23 cellular contexts compared by ENCODE assay signal in genomic region chr15:70501849-70502248, GRCh38.
DNase-seq lines count a peak whose midpoint lies in the region; ATAC-seq and TF ChIP-seq lines count a peak whose summit lies in the region.
"Had no signal": no experiment of that assay in that cellular context is flagged by ENCODE, and none has a peak within 500 bp of the region (broad histone marks: within the 10 kb centered on the region; RNA-seq: fewer than 3 reads in every experiment).

No MANE protein-coding gene starts in this region.

- no peak overlapping the region for H3K4me2 ChIP-seq in OCI-LY3 (ENCODE audit: low read length)

- H3K27me3 Mint-ChIP-seq in activated T-cell treated with anti-CD3 and anti-CD28 coated beads, Interleukin-2, amount 50 U/mL, for 24 hours, result peaks cover 17% of the 10 kb centered on the region
- peaks cover 0 to 16% (median 0%) of the 10 kb centered on the region in 5 donors for H3K27me3 Mint-ChIP-seq in naive thymus-derived CD4-positive, alpha-beta T cell

- no peak for TF ChIP-seq CTCF in OCI-LY3 (IDR thresholded peaks at IDR 0.05; ENCODE audit: low read depth, low read length)
- no peak for TF ChIP-seq CTCF in upper lobe of right lung (IDR thresholded peaks at IDR 0.05)
- no peak for TF ChIP-seq CTCF in WERI-Rb-1 (IDR thresholded peaks at IDR 0.05; ENCODE audit: low read depth, low read length)
- no peak for TF ChIP-seq CTCF in colonic mucosa (IDR thresholded peaks at IDR 0.05)

- H3K27ac ChIP-seq in OCI-LY3 (ENCODE audit: low read length) (peak overlapping the region; percentile 5; the same call in 1 of the 2 replicates), upper lobe of right lung (no peak overlapping the region), WERI-Rb-1 (no peak overlapping the region), colonic mucosa (no peak overlapping the region)
- no peak overlapping the region for H3K27ac ChIP-seq in naive thymus-derived CD4-positive, alpha-beta T cell (ENCODE audit: low read depth, low read length)
- H3K27ac ChIP-seq: Peyer's patch had no signal

- H3K4me3 Mint-ChIP-seq in activated T-cell treated with anti-CD3 and anti-CD28 coated beads, Interleukin-2, amount 50 U/mL, for 24 hours, result no peak overlapping the region
- H3K4me3 Mint-ChIP-seq in naive thymus-derived CD4-positive, alpha-beta T cell, result peak overlapping the region in 6 of 10 donors; percentile 4 to 63 (median 39)

- no peaks in the 10 kb centered on the region for H3K79me2 ChIP-seq in OCI-LY3 (ENCODE audit: low read length)

- peaks cover 76% of the 10 kb centered on the region for H3K4me1 ChIP-seq in OCI-LY3 (ENCODE audit: low read length)
- peaks cover 29 to 40% of the 10 kb centered on the region in 2 donors for H3K4me1 ChIP-seq in naive thymus-derived CD4-positive, alpha-beta T cell (ENCODE audit: control insufficient read depth in 2 of 2, insufficient read depth in 2 of 2, low read length in 2 of 2)
- peaks cover 24% of the 10 kb centered on the region for H3K4me1 ChIP-seq in upper lobe of right lung
- no peaks in the 10 kb centered on the region for H3K4me1 ChIP-seq in colonic mucosa

- H3K27me3 ChIP-seq in OCI-LY3 (ENCODE audit: low read depth, low read length) (no peaks in the 10 kb centered on the region), upper lobe of right lung (no peaks in the 10 kb centered on the region), WERI-Rb-1 (ENCODE audit: insufficient read depth, low read depth, severe bottlenecking) (no peaks in the 10 kb centered on the region), colonic mucosa (no peaks in the 10 kb centered on the region)
- no peaks in the 10 kb centered on the region for H3K27me3 ChIP-seq in naive thymus-derived CD4-positive, alpha-beta T cell (ENCODE audit: control insufficient read depth in 2 of 2, insufficient read depth in 2 of 2, low read length in 2 of 2)
- H3K27me3 ChIP-seq: MG63, Peyer's patch had no signal

- no peak overlapping the region for H3K27ac Mint-ChIP-seq in activated T-cell treated with anti-CD3 and anti-CD28 coated beads, Interleukin-2, amount 50 U/mL, for 24 hours
- H3K27ac Mint-ChIP-seq in naive thymus-derived CD4-positive, alpha-beta T cell, result peak overlapping the region in 3 of 9 donors; percentile 8 to 48 (median 43)

- no peaks in the 10 kb centered on the region for H3K36me3 Mint-ChIP-seq in activated T-cell treated with anti-CD3 and anti-CD28 coated beads, Interleukin-2, amount 50 U/mL, for 24 hours (ENCODE audit: low read depth)
- peaks cover 0 to 4% (median 3%) of the 10 kb centered on the region in 5 donors for H3K36me3 Mint-ChIP-seq in naive thymus-derived CD4-positive, alpha-beta T cell

- no peak overlapping the region for H2AFZ ChIP-seq in OCI-LY3 (ENCODE audit: low read depth, low read length)

- intact Hi-C loops in naive thymus-derived CD4-positive, alpha-beta T cell (cut with micrococcal nuclease), result no loop called here
- intact Hi-C loops in upper lobe of right lung (cut with DNase I), result no loop called here
- intact Hi-C loops in colonic mucosa (cut with DNase I), result no loop called here

- no peaks in the 10 kb centered on the region for H3K36me3 ChIP-seq in OCI-LY3 (replicated peaks; ENCODE audit: low read depth, low read length)
- no peaks in the 10 kb centered on the region for H3K36me3 ChIP-seq in naive thymus-derived CD4-positive, alpha-beta T cell (ENCODE audit: control insufficient read depth in 2 of 3, insufficient read depth in 3 of 3, low read length in 3 of 3)
- H3K36me3 ChIP-seq in upper lobe of right lung, result no peaks in the 10 kb centered on the region
- no peaks in the 10 kb centered on the region for H3K36me3 ChIP-seq in WERI-Rb-1
- no peaks in the 10 kb centered on the region for H3K36me3 ChIP-seq in colonic mucosa
- H3K36me3 ChIP-seq: MG63, Peyer's patch had no signal

- H3K9me3 Mint-ChIP-seq in activated T-cell treated with anti-CD3 and anti-CD28 coated beads, Interleukin-2, amount 50 U/mL, for 24 hours, result no peaks in the 10 kb centered on the region
- H3K9me3 Mint-ChIP-seq in naive thymus-derived CD4-positive, alpha-beta T cell, result peaks cover 0 to 5% (median 0%) of the 10 kb centered on the region in 11 donors

- CTCF ChIA-PET in naive thymus-derived CD4-positive, alpha-beta T cell (lab: Charles Lee), result no interaction called here

- no peak for ATAC-seq in naive thymus-derived CD4-positive, alpha-beta T cell
- ATAC-seq in upper lobe of right lung, result no peak
- ATAC-seq: SK-N-SH treated with all-trans-retinoic acid at 6 μM for 48 hours had no signal

- no peak overlapping the region; the same call in 1 of the 2 replicates for H3K9ac ChIP-seq in OCI-LY3 (ENCODE audit: low read length)
- no peak overlapping the region for H3K9ac ChIP-seq in colonic mucosa (ENCODE audit: low read depth in 2 of 2, low read length in 2 of 2)

- H3K4me1 Mint-ChIP-seq in activated T-cell treated with anti-CD3 and anti-CD28 coated beads, Interleukin-2, amount 50 U/mL, for 24 hours (ENCODE audit: low read depth), result peaks cover 62% of the 10 kb centered on the region
- peaks cover 31 to 77% (median 69%) of the 10 kb centered on the region in 7 donors for H3K4me1 Mint-ChIP-seq in naive thymus-derived CD4-positive, alpha-beta T cell

- H3K4me3 ChIP-seq in OCI-LY3 (ENCODE audit: low read length), result no peak overlapping the region
- H3K4me3 ChIP-seq in naive thymus-derived CD4-positive, alpha-beta T cell (ENCODE audit: low read length), result no peak overlapping the region
- no peak overlapping the region for H3K4me3 ChIP-seq in upper lobe of right lung
- no peak overlapping the region for H3K4me3 ChIP-seq in WERI-Rb-1 (ENCODE audit: low read depth, low read length)
- no peak overlapping the region for H3K4me3 ChIP-seq in colonic mucosa
- H3K4me3 ChIP-seq: MG63, Peyer's patch had no signal

- POLR2A ChIA-PET in naive thymus-derived CD4-positive, alpha-beta T cell (lab: Charles Lee), result interaction anchor here (0.8 to 5.4 kb wide), 3 partner anchors 10 to 80 kb away, joined by 3 to 39 read pairs (median 17); no protein-coding TSS in a partner anchor

- no peaks in the 10 kb centered on the region for H4K20me1 ChIP-seq in OCI-LY3 (ENCODE audit: insufficient read depth, low read length)

- H3K9me3 ChIP-seq in OCI-LY3 (ENCODE audit: insufficient read depth, low read length) (no peaks in the 10 kb centered on the region), upper lobe of right lung (no peaks in the 10 kb centered on the region), WERI-Rb-1 (ENCODE audit: severe bottlenecking) (no peaks in the 10 kb centered on the region), colonic mucosa (no peaks in the 10 kb centered on the region)
- peaks cover 0 to under 1% (median 0%) of the 10 kb centered on the region in 3 experiments for H3K9me3 ChIP-seq in naive thymus-derived CD4-positive, alpha-beta T cell (ENCODE audit: control insufficient read depth in 2 of 3, low read length in 3 of 3)
- H3K9me3 ChIP-seq: Peyer's patch had no signal

- DNase-seq in activated T-cell treated with anti-CD3 and anti-CD28 coated beads, Interleukin-2, amount 50 U/mL, for 24 hours, result peak; percentile 31
- DNase-seq in activated T-cell treated with anti-CD3 and anti-CD28 coated beads, Interleukin-2, amount 50 U/mL, for 1 hour, result no peak
- DNase-seq in naive thymus-derived CD4-positive, alpha-beta T cell, result no peak
- DNase-seq in upper lobe of right lung, result peak; percentile 20
- DNase-seq in NCI-H510A (lab: John Stamatoyannopoulos, UW), result no peak
- DNase-seq in WERI-Rb-1, result no peak
- no peak for DNase-seq in colonic mucosa
- DNase-seq: 8988T, DMS53, EL, GF-D8, Kasumi-1, MG63, NCI-H1048, NCI-H1417 treated with DMSO at 0.1 percent for 48 hours, NCI-H187, NCI-H2107, NCI-H2227 treated with DMSO at 0.1 percent for 48 hours, NCI-H510A treated with DMSO at 0.1 percent for 48 hours, NCI-H748 treated with DMSO at 0.1 percent for 48 hours, Peyer's patch had no signal

Comparison
In these comparisons a context has a peak if more than half of its experiments do, and no peak if none do; other contexts are left out.
1. DNase-seq: peak in activated T-cell treated with anti-CD3 and anti-CD28 coated beads, Interleukin-2, amount 50 U/mL, for 24 hours (single experiment) and upper lobe of right lung (single experiment); none in activated T-cell treated with anti-CD3 and anti-CD28 coated beads, Interleukin-2, amount 50 U/mL, for 1 hour (single experiment), naive thymus-derived CD4-positive, alpha-beta T cell (0 of 9), NCI-H510A (single experiment), WERI-Rb-1 (single experiment) and colonic mucosa (single experiment).